In genomic region chr10:103800789-103801540, GRCh38 we compare ENCODE assay signal across 8 cellular contexts. TPM values are rescaled to one million over a fixed set of nuclear protein-coding genes. Genes with fewer than 3 reads are reported as not detected.
DNase-seq lines count a peak whose midpoint lies in the region; ATAC-seq and TF ChIP-seq lines count a peak whose summit lies in the region.

No MANE protein-coding gene starts in this region.

- no peaks in the 10 kb centered on the region for H3K9me3 Mint-ChIP-seq in H9

- H4K5ac ChIP-seq in H9 (ENCODE audit: insufficient read length, low read depth, low read length), result no peak overlapping the region

- H2BK5ac ChIP-seq in H9 (ENCODE audit: insufficient read length, low read length), result no peak overlapping the region

- no peak overlapping the region for H3K4ac ChIP-seq in H9 (ENCODE audit: low read depth, low read length)

- no peak overlapping the region for H2BK12ac ChIP-seq in H9 (ENCODE audit: insufficient read length, low read depth, low read length)

- no peak overlapping the region for H3K4me2 ChIP-seq in H9 (ENCODE audit: insufficient read depth, insufficient read length, low read length)

- no CpG with 5 or more reads among the region's 10 CpGs for WGBS in H9 (ENCODE audit: extremely low coverage, insufficient read length, low lambda C conversion rate)

- no peak overlapping the region for H3K4me3 Mint-ChIP-seq in H9

- peaks cover 0 to 7% (median 4%) of the 10 kb centered on the region in 3 experiments; a peak in 3 of 7 replicates for H3K36me3 Mint-ChIP-seq in H9 (ENCODE audit: insufficient read depth in 1 of 3, low read depth in 3 of 3)

- no peak overlapping the region for H3K27ac ChIP-seq in duodenal mucosa (ENCODE audit: low read depth, low read length)
- H3K27ac ChIP-seq in H9 (ENCODE audit: insufficient read length, low read depth, low read length), result no peak overlapping the region

- no peak overlapping the region for H2BK15ac ChIP-seq in H9 (ENCODE audit: low read depth, low read length)

- H3K14ac ChIP-seq in H9 (ENCODE audit: insufficient read depth, low read length), result no peak overlapping the region

- TF ChIP-seq CTCF in H9 (conservative IDR thresholded peaks at IDR 0.05), result no peak

- DNase-seq in RPMI8226 (peak; percentile 63), H9 (no peak), AG20443 (ENCODE audit: low spot score) (no peak)
- peak; percentile 16 to 31 for DNase-seq in stimulated activated CD8-positive, alpha-beta memory T cell treated with anti-CD3 and anti-CD28 coated beads, Interleukin-7, amount 100 ng/mL, for 48 hours (ENCODE audit: extremely low read depth in 1 of 2, low read depth in 1 of 2)

- no peaks in the 10 kb centered on the region for H4K20me1 ChIP-seq in H9 (ENCODE audit: control insufficient read depth, insufficient read depth, insufficient read length)

- peak overlapping the region in 1 of 2 donors; percentile 11 for H3K9ac ChIP-seq in duodenal mucosa (ENCODE audit: low read depth in 1 of 2, low read length in 2 of 2)
- H3K9ac ChIP-seq in H9 (ENCODE audit: extremely low read depth, insufficient read length, low read length), result no peak overlapping the region

- H3T11ph ChIP-seq in H9 (ENCODE audit: low read length), result no peak overlapping the region

- H3K27ac Mint-ChIP-seq in H9, result peak overlapping the region in 1 of 3 experiments; percentile 72; a peak in 2 of 7 replicates

- H2BK120ac ChIP-seq in H9 (ENCODE audit: low read depth, low read length, poor library complexity, severe bottlenecking), result no peak overlapping the region

- H3K27me3 ChIP-seq in duodenal mucosa (ENCODE audit: control insufficient read depth in 1 of 2, insufficient read depth in 2 of 2, low read length in 2 of 2) (no peaks in the 10 kb centered on the region), H9 (ENCODE audit: insufficient read depth, low read length) (no peaks in the 10 kb centered on the region)

- no peak overlapping the region for H2AFZ ChIP-seq in H9 (ENCODE audit: low read length)

- H3K18ac ChIP-seq in H9 (ENCODE audit: insufficient read length, low read depth, low read length), result no peak overlapping the region

- H3K4me1 ChIP-seq in duodenal mucosa (ENCODE audit: control insufficient read depth in 1 of 2, insufficient read depth in 2 of 2, low read length in 2 of 2) (peaks cover 31 to 34% of the 10 kb centered on the region in 2 donors), H9 (ENCODE audit: insufficient read depth, low read length) (peaks cover 2% of the 10 kb centered on the region; the same call in 1 of the 2 replicates)

- no peaks in the 10 kb centered on the region for H3K23me2 ChIP-seq in H9 (ENCODE audit: insufficient read length, low read depth, low read length, poor library complexity, severe bottlenecking)

- H3K56ac ChIP-seq in H9 (ENCODE audit: insufficient read length, low read depth, low read length), result no peak overlapping the region

- no peaks in the 10 kb centered on the region; the same call in 1 of the 2 replicates for H3K27me3 Mint-ChIP-seq in H9 (ENCODE audit: low read depth)

- peaks cover 32 to 41% of the 10 kb centered on the region in 2 experiments for H3K4me1 Mint-ChIP-seq in H9

- H2AK5ac ChIP-seq in H9 (ENCODE audit: insufficient read length, low read length), result no peak overlapping the region

- no peaks in the 10 kb centered on the region for H3K36me3 ChIP-seq in duodenal mucosa (ENCODE audit: control insufficient read depth in 1 of 2, insufficient read depth in 2 of 2, low read length in 2 of 2)

- no peak overlapping the region for H4K91ac ChIP-seq in H9 (ENCODE audit: insufficient read length, low read depth, low read length)

- H2BK20ac ChIP-seq in H9 (ENCODE audit: low read depth, low read length, poor library complexity, severe bottlenecking), result no peak overlapping the region

- H3K79me2 ChIP-seq in H9 (ENCODE audit: insufficient read depth, low read length), result no peaks in the 10 kb centered on the region

- H3K9me3 ChIP-seq in duodenal mucosa (ENCODE audit: control insufficient read depth in 1 of 2, low read length in 2 of 2) (no peaks in the 10 kb centered on the region), H9 (ENCODE audit: control insufficient read depth, low read depth, low read length) (no peaks in the 10 kb centered on the region)

- H4K8ac ChIP-seq in H9 (replicated peaks; ENCODE audit: insufficient read length, low read depth, low read length), result no peak overlapping the region

- H3K79me1 ChIP-seq in H9 (ENCODE audit: insufficient read depth, low read depth, low read length, poor library complexity, severe bottlenecking), result no peaks in the 10 kb centered on the region

- H3K4me3 ChIP-seq in duodenal mucosa (ENCODE audit: low read depth in 1 of 2, low read length in 2 of 2), result peak overlapping the region; percentile 8 to 50

- H3K23ac ChIP-seq in H9 (ENCODE audit: insufficient read length, low read depth, low read length), result no peak overlapping the region

- ATAC-seq in GM18502 (IDR thresholded peaks at IDR 0.05; ENCODE audit: poor library complexity, unreplicated experiment) (peak; percentile 58), HG02840 (IDR thresholded peaks at IDR 0.05; ENCODE audit: low FRiP score, unreplicated experiment) (peak; percentile 71), GM18873 (IDR thresholded peaks at IDR 0.05; ENCODE audit: low FRiP score, unreplicated experiment) (no peak)

RNA-seq across cellular contexts. Expression of gene SH3PXD2A, which starts 54.4 kb away (rescaled TPM):
- total RNA-seq in H9 (2021), result 4.5 and 4.7 TPM in 2 replicates

Comparison
In these comparisons a context has a peak if more than half of its experiments do, and no peak if none do; other contexts are left out.
1. DNase-seq: peak in RPMI8226 (single experiment) and stimulated activated CD8-positive, alpha-beta memory T cell treated with anti-CD3 and anti-CD28 coated beads, Interleukin-7, amount 100 ng/mL, for 48 hours (2 of 2); none in H9 (single experiment) and AG20443 (single experiment).